ENCODE assay signal across 8 cellular contexts in the genomic region with DNA sequence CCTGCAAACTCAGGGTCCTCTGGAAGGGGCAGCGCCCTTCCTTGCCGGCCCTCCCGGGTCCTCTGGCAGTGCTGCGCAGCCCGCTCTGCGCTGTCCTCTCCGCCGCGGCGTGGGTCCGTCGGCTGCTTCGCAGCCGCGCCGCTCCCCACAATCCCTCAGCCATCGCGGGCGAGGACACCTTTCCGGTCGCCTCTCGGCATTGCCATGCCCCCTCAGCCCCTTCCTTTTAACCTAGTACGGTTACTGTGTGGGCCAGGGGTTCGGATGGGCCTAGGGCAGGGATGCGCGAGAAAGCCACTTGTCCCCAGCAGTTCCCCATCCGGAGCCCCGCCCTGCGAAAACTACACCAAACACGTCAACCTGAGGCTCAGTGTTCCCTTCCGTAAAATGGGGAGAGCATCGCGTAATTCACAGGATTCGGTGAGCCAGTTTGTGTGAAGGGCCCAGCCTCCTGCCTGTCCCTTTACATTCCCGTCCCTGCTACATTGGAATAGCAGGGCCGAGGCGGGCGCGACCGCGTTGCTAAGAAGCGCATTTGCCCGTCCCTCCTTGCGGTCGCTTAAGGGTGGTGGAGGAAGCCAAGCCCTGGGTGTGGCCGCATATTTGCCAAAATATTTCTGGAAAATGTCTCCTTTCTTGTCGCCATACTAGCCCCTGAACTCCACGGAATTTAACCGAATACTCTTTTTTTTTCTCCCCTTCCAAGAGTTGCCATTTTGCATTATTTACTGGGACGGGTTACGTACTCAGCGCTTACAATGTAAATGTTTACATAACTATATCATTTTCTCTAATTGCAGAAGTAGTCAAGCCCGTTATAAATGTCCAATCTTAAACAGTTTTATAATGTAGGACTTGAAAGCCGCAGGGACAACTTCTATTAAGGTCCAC. TPM values are rescaled to one million over a fixed set of nuclear protein-coding genes. Genes with fewer than 3 reads are reported as not detected.
DNase-seq lines count a peak whose midpoint lies in the region; ATAC-seq and TF ChIP-seq lines count a peak whose summit lies in the region.

No MANE protein-coding gene starts in this region.

- WGBS in trophoblast cell (ENCODE audit: extremely low coverage, insufficient coverage, insufficient read length) = no CpG with 5 or more reads among the region's 54 CpGs

- no peak overlapping the region for H2BK120ac ChIP-seq in trophoblast cell (ENCODE audit: insufficient read depth, low read length, poor library complexity)

- no peak for TF ChIP-seq CTCF in AG09309 (IDR thresholded peaks at IDR 0.05; ENCODE audit: control insufficient read depth, insufficient read depth, low read depth, low read length, missing control alignments)

- no peak overlapping the region for H2AFZ ChIP-seq in trophoblast cell (ENCODE audit: insufficient read depth, low read length, poor library complexity)

- H3K4me2 ChIP-seq in trophoblast cell (ENCODE audit: low read length) = peak overlapping the region; percentile 60

- intact Hi-C loops in Right ventricle myocardium superior (cut with DNase I) = loop anchor here (2.0 kb wide), 1 partner anchor 106 kb away; no protein-coding TSS in a partner anchor

- H3K18ac ChIP-seq in trophoblast cell (ENCODE audit: low read length) = no peak overlapping the region

- peaks cover 22 to 23% of the 10 kb centered on the region in 2 experiments for H3K4me1 ChIP-seq in trophoblast cell (ENCODE audit: control insufficient read depth in 1 of 2, insufficient read depth in 2 of 2, low read length in 2 of 2)

- H3K4me3 ChIP-seq in AG09309 (ENCODE audit: control insufficient read depth, low read depth, low read length) (peak overlapping the region; percentile 45), trophoblast cell (ENCODE audit: low read depth, low read length) (no peak overlapping the region)

- ATAC-seq in GM19324 (IDR thresholded peaks at IDR 0.05; ENCODE audit: low FRiP score, unreplicated experiment) = peak; percentile 17
- ATAC-seq in Right ventricle myocardium superior (ENCODE audit: poor library complexity) = peak; percentile 18
- no peak for ATAC-seq in HG02870 (IDR thresholded peaks at IDR 0.05; ENCODE audit: unreplicated experiment)

- no peak overlapping the region for H3K23ac ChIP-seq in trophoblast cell (ENCODE audit: low read length)

- no peak overlapping the region for H2AK5ac ChIP-seq in trophoblast cell (ENCODE audit: low read length)

- no peak overlapping the region for H4K8ac ChIP-seq in trophoblast cell (ENCODE audit: low read depth, low read length)

- H2BK5ac ChIP-seq in trophoblast cell (ENCODE audit: low read depth, low read length, poor library complexity) = no peak overlapping the region

- no peak overlapping the region for H3K27ac ChIP-seq in trophoblast cell (ENCODE audit: low read depth, low read length)

- no peak overlapping the region for H3K4ac ChIP-seq in trophoblast cell (ENCODE audit: low read depth, low read length)

- H3K9ac ChIP-seq in trophoblast cell (ENCODE audit: low read length) = no peak overlapping the region

- peaks cover 17% of the 10 kb centered on the region for H3K27me3 ChIP-seq in trophoblast cell (ENCODE audit: insufficient read depth, low read length)

- no peaks in the 10 kb centered on the region for H3K36me3 ChIP-seq in trophoblast cell (ENCODE audit: control insufficient read depth in 1 of 2, insufficient read depth in 2 of 2, low read length in 2 of 2)

- no peak overlapping the region for H4K91ac ChIP-seq in trophoblast cell (ENCODE audit: low read depth, low read length)

- no peak overlapping the region for H4K12ac ChIP-seq in trophoblast cell (ENCODE audit: low read depth, low read length)

- DNase-seq in AG09309 (ENCODE audit: low read depth) (no peak), NOMO-1 (lab: John Stamatoyannopoulos, UW; ENCODE audit: unreplicated experiment in 2 of 2) (peak; percentile 42 to 49), activated gamma-delta T cell (lab: John Stamatoyannopoulos, UW) (peak; percentile 36), Right ventricle myocardium superior (peak; percentile 76), trophoblast cell (peak; percentile 75 to 81), KG1 (lab: John Stamatoyannopoulos, UW) (no peak)

- H3K9me3 ChIP-seq in trophoblast cell (ENCODE audit: insufficient read depth, low read depth, low read length) = peaks cover 4% of the 10 kb centered on the region

- H3K79me1 ChIP-seq in trophoblast cell (ENCODE audit: low read length) = no peaks in the 10 kb centered on the region

- H3K79me2 ChIP-seq in trophoblast cell (ENCODE audit: control insufficient read depth, insufficient read depth, low read length, poor library complexity) = no peaks in the 10 kb centered on the region

- no peak overlapping the region for H3K14ac ChIP-seq in trophoblast cell (ENCODE audit: low read length)

- H2BK12ac ChIP-seq in trophoblast cell (ENCODE audit: low read length) = no peak overlapping the region

RNA-seq across cellular contexts. Expression of a gene that starts 13.2 kb away (rescaled TPM):
- 49.2 TPM for total RNA-seq in Right ventricle myocardium superior
- 1.8 and 2.3 TPM in 2 replicates for polyA plus RNA-seq in trophoblast cell (2013)

RNA-seq across cellular contexts. Expression of a gene that starts 23.8 kb away (rescaled TPM):
- 911 TPM for total RNA-seq in Right ventricle myocardium superior
- 87.8 and 92.2 TPM in 2 replicates for polyA plus RNA-seq in trophoblast cell (2013)

RNA-seq across cellular contexts. Expression of a gene that starts 53.5 kb away (rescaled TPM):
- total RNA-seq in Right ventricle myocardium superior = 50.3 TPM
- 102 TPM in 2 replicates for polyA plus RNA-seq in trophoblast cell (2013)

Comparison
In these comparisons a context has a peak if more than half of its experiments do, and no peak if none do; other contexts are left out.
1. DNase-seq: peak in NOMO-1 (2 of 2), activated gamma-delta T cell (single experiment), Right ventricle myocardium superior (single experiment) and trophoblast cell (2 of 2); none in AG09309 (single experiment) and KG1 (single experiment).